Comparison of ENCODE assay signal across 2 cellular contexts in the genomic region with DNA sequence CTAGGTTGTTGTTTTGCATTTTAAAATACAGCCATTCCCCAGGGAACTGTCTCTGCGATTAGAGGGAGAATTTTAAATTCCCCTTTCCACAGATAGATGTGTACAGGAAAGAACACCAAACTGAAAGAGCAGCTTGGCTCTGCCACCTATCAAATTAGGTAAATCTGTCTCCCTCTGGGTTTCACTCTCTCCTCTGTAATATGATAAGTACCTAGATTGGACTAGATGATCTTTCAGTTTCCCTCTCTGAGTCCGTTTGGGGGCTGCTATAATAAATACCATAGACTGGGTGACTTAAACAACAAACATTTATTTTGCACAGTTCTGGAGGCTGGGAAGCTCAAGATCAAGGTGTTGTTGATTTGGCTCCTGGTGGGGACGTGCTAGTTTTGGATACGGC.
TF ChIP-seq lines count a peak whose summit lies in the region.

No MANE protein-coding gene starts in this region.

TF ChIP-seq in SK-N-SH, 30 proteins besides CTCF, POLR2A, EP300 and RAD21 (continued from another document):
- TF ChIP-seq, protein P1, sequence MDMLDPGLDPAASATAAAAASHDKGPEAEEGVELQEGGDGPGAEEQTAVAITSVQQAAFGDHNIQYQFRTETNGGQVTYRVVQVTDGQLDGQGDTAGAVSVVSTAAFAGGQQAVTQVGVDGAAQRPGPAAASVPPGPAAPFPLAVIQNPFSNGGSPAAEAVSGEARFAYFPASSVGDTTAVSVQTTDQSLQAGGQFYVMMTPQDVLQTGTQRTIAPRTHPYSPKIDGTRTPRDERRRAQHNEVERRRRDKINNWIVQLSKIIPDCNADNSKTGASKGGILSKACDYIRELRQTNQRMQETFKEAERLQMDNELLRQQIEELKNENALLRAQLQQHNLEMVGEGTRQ (IDR thresholded peaks at IDR 0.05; ENCODE audit: borderline replicate concordance, low read depth, low read length): no peak
- TF ChIP-seq NFIC (IDR thresholded peaks at IDR 0.05; ENCODE audit: borderline replicate concordance) (no peak), SMC3 (IDR thresholded peaks at IDR 0.05; ENCODE audit: low read depth, low read length) (no peak), POLR2AphosphoS5 (IDR thresholded peaks at IDR 0.05; ENCODE audit: low read depth, low read length) (no peak)

TF ChIP-seq in SK-N-SH treated with all-trans-retinoic acid at 6 μM for 48 hours, 23 proteins besides CTCF, POLR2A, EP300 and RAD21 (continued from another document):
- TF ChIP-seq SNAI2 (CRISPR knock-in tag; IDR thresholded peaks at IDR 0.05) (no peak), OSR1 (CRISPR knock-in tag; IDR thresholded peaks at IDR 0.05) (no peak), ZNF8 (CRISPR knock-in tag; IDR thresholded peaks at IDR 0.05) (no peak)
